In genomic region chr22:24210409-24210808, GRCh38 we compare ENCODE assay signal across 2 cellular contexts. TPM values are rescaled to one million over a fixed set of nuclear protein-coding genes. Genes with fewer than 3 reads are reported as not detected.
"Had no signal": no experiment of that assay in that cellular context is flagged by ENCODE, and none has a peak within 500 bp of the region (broad histone marks: within the 10 kb centered on the region; RNA-seq: fewer than 3 reads in every experiment).

No MANE protein-coding gene starts in this region.

RNA-seq across cellular contexts. Expression of gene GGT5, which starts 34.5 kb away (rescaled TPM):
- total RNA-seq: activated CD4-positive, alpha-beta memory T cell treated with anti-CD3 and anti-CD28 coated beads, Interleukin-2, amount 10 ng/mL, durations not matched to agents 7 days and 5 days; T-helper 17 cell had no signal
